In the genomic region with DNA sequence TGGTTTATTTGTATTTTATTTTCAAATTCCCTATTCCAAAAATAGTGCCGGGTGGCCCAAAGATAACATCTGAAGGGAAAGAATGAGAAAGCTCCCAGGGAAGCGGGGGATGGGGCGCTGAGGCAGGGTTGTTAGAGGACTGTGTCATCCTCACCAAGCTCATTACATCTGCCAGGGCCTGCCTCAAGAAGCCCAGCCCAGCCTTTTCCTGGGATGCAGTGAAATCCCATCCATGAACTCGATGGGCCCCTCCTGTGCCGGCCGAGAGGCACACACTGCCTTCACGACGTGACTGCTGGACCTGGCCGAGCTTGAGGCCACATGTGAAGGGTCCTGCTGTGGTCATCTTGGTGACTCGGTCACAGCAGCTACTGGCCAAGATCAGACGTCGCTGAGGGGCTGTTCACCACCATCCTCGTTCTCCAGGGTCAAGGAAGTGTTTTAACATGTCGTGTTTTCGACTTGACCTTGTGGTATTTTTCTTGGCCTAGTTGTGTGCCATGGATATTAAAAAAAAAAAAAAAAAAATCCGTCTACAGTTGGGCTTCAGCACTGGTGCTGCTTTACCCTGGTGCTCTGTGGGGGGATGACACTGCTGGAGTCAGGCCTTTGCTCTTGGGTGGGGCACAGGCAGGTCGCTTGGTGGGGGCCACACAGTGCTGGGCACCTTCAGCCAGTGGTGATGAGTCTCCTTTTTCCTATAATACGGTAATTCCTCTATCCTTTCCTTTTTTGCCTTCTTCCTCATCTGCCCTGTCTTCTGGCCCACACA, we compare ENCODE assay signal across 10 cellular contexts. TPM values are rescaled to one million over a fixed set of nuclear protein-coding genes. Genes with fewer than 3 reads are reported as not detected.
DNase-seq lines count a peak whose midpoint lies in the region; ATAC-seq and TF ChIP-seq lines count a peak whose summit lies in the region.
"Had no signal": no experiment of that assay in that cellular context is flagged by ENCODE, and none has a peak within 500 bp of the region (broad histone marks: within the 10 kb centered on the region; RNA-seq: fewer than 3 reads in every experiment).

No MANE protein-coding gene starts in this region.

- DNase-seq in GM03348 (ENCODE audit: low spot score) (peak; percentile 77), T1000 (lab: John Stamatoyannopoulos, UW) (peak; percentile 40), foreskin fibroblast (peak; percentile 72 to 82), prostate gland (ENCODE audit: low spot score) (no peak), NCI-H524 treated with DMSO at 0.1 percent for 48 hours (lab: John Stamatoyannopoulos, UW) (no peak), testis (no peak)
- DNase-seq: effector CD8-positive, alpha-beta T cell had no signal

- H3K9me3 ChIP-seq in prostate gland (no peaks in the 10 kb centered on the region), testis (no peaks in the 10 kb centered on the region)

- H3K4me3 Mint-ChIP-seq in stimulated activated memory B cell treated with anti-CD40 and anti-IgM and Interleukin-4, amounts not matched to agents 10 μg/mL and 1 μg/mL and 100 μg/mL, for 72 hours, result no peak overlapping the region
- H3K4me3 Mint-ChIP-seq: neural progenitor cell had no signal

- whole genome bisulfite sequencing in prostate gland, result 58% methylated on average over 18 of the region's 18 CpGs
- 56 to 63% methylated on average over 18 of the region's 18 CpGs for WGBS in testis, 2 donors

- intact Hi-C loops in prostate gland (cut with DNase I), result loop anchor here (5.0 kb wide), 1 partner anchor 45 kb away; no protein-coding TSS in a partner anchor
- intact Hi-C loops in testis (cut with DNase I; ENCODE audit: low total_unique reads), result no loop called here

- H3K27ac ChIP-seq in prostate gland (peak overlapping the region; percentile 55 to 68), testis (peak overlapping the region in 1 of 2 donors; percentile 77)
- H3K27ac ChIP-seq: neural progenitor cell had no signal

- H3K27me3 ChIP-seq in prostate gland (replicated peaks; ENCODE audit: insufficient read depth) (no peaks in the 10 kb centered on the region), testis (no peaks in the 10 kb centered on the region)
- H3K27me3 ChIP-seq: neural progenitor cell had no signal

- ATAC-seq in stimulated activated memory B cell treated with anti-CD40 and anti-IgM and Interleukin-4, amounts not matched to agents 10 μg/mL and 1 μg/mL and 100 μg/mL, for 72 hours, result no peak
- no peak for ATAC-seq in GM19023 (IDR thresholded peaks at IDR 0.05; ENCODE audit: unreplicated experiment)

- no peak overlapping the region for H3K4me3 ChIP-seq in foreskin fibroblast (ENCODE audit: low read depth in 1 of 2, low read length in 2 of 2)
- no peak overlapping the region for H3K4me3 ChIP-seq in prostate gland
- H3K4me3 ChIP-seq in testis, result no peak overlapping the region
- H3K4me3 ChIP-seq: neural progenitor cell had no signal

- no peaks in the 10 kb centered on the region for H3K27me3 Mint-ChIP-seq in stimulated activated memory B cell treated with anti-CD40 and anti-IgM and Interleukin-4, amounts not matched to agents 10 μg/mL and 1 μg/mL and 100 μg/mL, for 72 hours

- H3K36me3 ChIP-seq in prostate gland (no peaks in the 10 kb centered on the region), testis (ENCODE audit: low read depth, missing control alignments) (no peaks in the 10 kb centered on the region)
- H3K36me3 ChIP-seq: neural progenitor cell had no signal

- H3K4me1 Mint-ChIP-seq in stimulated activated memory B cell treated with anti-CD40 and anti-IgM and Interleukin-4, amounts not matched to agents 10 μg/mL and 1 μg/mL and 100 μg/mL, for 72 hours, result peaks cover 27% of the 10 kb centered on the region

- H3K36me3 Mint-ChIP-seq in stimulated activated memory B cell treated with anti-CD40 and anti-IgM and Interleukin-4, amounts not matched to agents 10 μg/mL and 1 μg/mL and 100 μg/mL, for 72 hours, result peaks cover 41% of the 10 kb centered on the region

- H3K9me3 Mint-ChIP-seq in stimulated activated memory B cell treated with anti-CD40 and anti-IgM and Interleukin-4, amounts not matched to agents 10 μg/mL and 1 μg/mL and 100 μg/mL, for 72 hours, result no peaks in the 10 kb centered on the region
- H3K9me3 Mint-ChIP-seq: neural progenitor cell had no signal

- H3K4me1 ChIP-seq in prostate gland (replicated peaks), result peaks cover 38% of the 10 kb centered on the region
- H3K4me1 ChIP-seq in testis, result peaks cover 45% of the 10 kb centered on the region

- TF ChIP-seq CTCF in foreskin fibroblast (IDR thresholded peaks at IDR 0.05; ENCODE audit: low read depth, low read length) (no peak), prostate gland (IDR thresholded peaks at IDR 0.05) (no peak), testis (IDR thresholded peaks at IDR 0.05) (no peak)

- no peak for TF ChIP-seq POLR2A in prostate gland (IDR thresholded peaks at IDR 0.05)
- no peak for TF ChIP-seq POLR2A in testis (IDR thresholded peaks at IDR 0.05)

- H3K27ac Mint-ChIP-seq in stimulated activated memory B cell treated with anti-CD40 and anti-IgM and Interleukin-4, amounts not matched to agents 10 μg/mL and 1 μg/mL and 100 μg/mL, for 72 hours, result no peak overlapping the region
- H3K27ac Mint-ChIP-seq: neural progenitor cell had no signal

RNA-seq across cellular contexts. Expression of a gene that starts 4.9 kb away (rescaled TPM):
- total RNA-seq in prostate gland (10 to 100 TPM; 15.1 to 20.3 TPM), testis (10 to 100 TPM; 18.3 to 19.1 TPM)
- polyA plus RNA-seq in testis (ENCODE audit: insufficient read depth, low read depth, low replicate concordance), result 18.2 TPM

RNA-seq across cellular contexts. Expression of a gene that starts 22.2 kb away (rescaled TPM):
- total RNA-seq in prostate gland, result 10 to 100 TPM; 56.2 to 56.7 TPM
- total RNA-seq in testis, result 10 to 100 TPM; 22.9 to 26.0 TPM
- 23.0 TPM for polyA plus RNA-seq in testis (ENCODE audit: insufficient read depth, low read depth, low replicate concordance)

Comparison
In these comparisons a context has a peak if more than half of its experiments do, and no peak if none do; other contexts are left out.
1. DNase-seq: peak in GM03348 (single experiment), T1000 (single experiment) and foreskin fibroblast (2 of 2); none in prostate gland (single experiment), NCI-H524 treated with DMSO at 0.1 percent for 48 hours (single experiment) and testis (single experiment).